8 cellular contexts compared by ENCODE assay signal in the genomic region with DNA sequence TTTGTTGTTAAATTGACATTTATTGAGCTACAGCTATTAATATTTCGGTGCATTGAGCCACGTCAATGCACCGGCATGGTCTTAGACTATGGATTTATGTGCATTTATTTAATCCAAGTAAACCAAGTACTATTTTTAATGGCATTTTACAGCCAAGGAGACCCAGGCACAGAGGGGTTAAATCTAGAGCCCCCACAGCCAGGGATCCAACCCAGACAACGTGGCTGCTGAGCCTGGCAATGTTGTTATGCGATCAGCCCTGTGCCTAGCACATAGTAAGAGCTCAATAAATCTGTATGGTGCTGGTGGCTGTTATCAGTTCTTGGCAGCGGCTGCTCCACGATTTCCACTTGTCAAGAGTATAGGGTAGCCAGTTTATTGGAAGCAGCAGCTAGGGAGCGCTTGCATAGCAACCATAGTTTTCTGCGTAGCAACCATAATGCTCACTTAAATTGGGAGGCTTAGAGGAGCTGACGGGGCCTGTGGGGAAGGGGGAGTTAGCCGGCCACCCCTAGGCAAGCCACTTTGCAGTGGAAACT. TPM values are rescaled to one million over a fixed set of nuclear protein-coding genes. Genes with fewer than 3 reads are reported as not detected.
DNase-seq lines count a peak whose midpoint lies in the region; ATAC-seq and TF ChIP-seq lines count a peak whose summit lies in the region.

No MANE protein-coding gene starts in this region.

- no peaks in the 10 kb centered on the region for H3K27me3 ChIP-seq in DND-41 (ENCODE audit: insufficient read depth, low read length, poor library complexity)
- H3K27me3 ChIP-seq in PC-3 (ENCODE audit: low read length), result no peaks in the 10 kb centered on the region
- H3K27me3 ChIP-seq in duodenal mucosa (ENCODE audit: control insufficient read depth in 1 of 2, insufficient read depth in 2 of 2, low read length in 2 of 2), result no peaks in the 10 kb centered on the region
- no peaks in the 10 kb centered on the region for H3K27me3 ChIP-seq in mucosa of rectum (ENCODE audit: control insufficient read depth in 2 of 2, insufficient read depth in 2 of 2, low read length in 2 of 2)

- peaks cover 39% of the 10 kb centered on the region for H4K20me1 ChIP-seq in DND-41 (ENCODE audit: insufficient read depth, low read length)
- H4K20me1 ChIP-seq in PC-3 (ENCODE audit: low read length), result peaks cover 40% of the 10 kb centered on the region

- H3K4me3 ChIP-seq in DND-41 (ENCODE audit: low read depth in 1 of 2, low read length in 2 of 2) (peak overlapping the region; percentile 36 to 78; a peak in 3 of 4 replicates), PC-3 (ENCODE audit: low read length) (peak overlapping the region; percentile 94), duodenal mucosa (ENCODE audit: low read depth in 1 of 2, low read length in 2 of 2) (peak overlapping the region; percentile 75 to 89), mucosa of rectum (ENCODE audit: low read length in 2 of 2) (peak overlapping the region; percentile 90 to 91)

- intact Hi-C loops in PC-3 (cut with micrococcal nuclease), result loop anchor here (1.0 to 10.0 kb wide), 2 partner anchors 13 to 506 kb away; no protein-coding TSS in a partner anchor

- H3K9me2 ChIP-seq in PC-3 (replicated peaks; ENCODE audit: low read length), result no peaks in the 10 kb centered on the region

- DNase-seq in DND-41, result no peak
- DNase-seq in PC-3, result peak; percentile 63
- DNase-seq in pons (ENCODE audit: low spot score), result no peak
- DNase-seq in NK-92 treated with Interleukin-12 subunit alpha and Interleukin-12 subunit beta, amount 100 ng/mL, for 24 hours (lab: John Stamatoyannopoulos, UW), result no peak

- no peaks in the 10 kb centered on the region for H3F3A ChIP-seq in PC-3 (ENCODE audit: low read length, unreplicated experiment)

- no peaks in the 10 kb centered on the region for H3K9me3 ChIP-seq in DND-41 (ENCODE audit: insufficient read depth, low read length, severe bottlenecking)
- H3K9me3 ChIP-seq in PC-3 (ENCODE audit: low read length), result no peaks in the 10 kb centered on the region
- H3K9me3 ChIP-seq in duodenal mucosa (ENCODE audit: control insufficient read depth in 1 of 2, low read length in 2 of 2), result no peaks in the 10 kb centered on the region
- H3K9me3 ChIP-seq in mucosa of rectum (ENCODE audit: control insufficient read depth in 2 of 2, low read length in 2 of 2), result no peaks in the 10 kb centered on the region

- H3K36me3 ChIP-seq in DND-41 (ENCODE audit: insufficient read depth, low read length), result peaks cover 31% of the 10 kb centered on the region
- peaks cover 16% of the 10 kb centered on the region for H3K36me3 ChIP-seq in PC-3 (ENCODE audit: low read depth, low read length)
- H3K36me3 ChIP-seq in duodenal mucosa (ENCODE audit: control insufficient read depth in 1 of 2, insufficient read depth in 2 of 2, low read length in 2 of 2), result no peaks in the 10 kb centered on the region
- H3K36me3 ChIP-seq in mucosa of rectum (ENCODE audit: control insufficient read depth in 2 of 2, insufficient read depth in 2 of 2, low read length in 2 of 2), result no peaks in the 10 kb centered on the region

- H3K27ac ChIP-seq in DND-41 (ENCODE audit: low read length), result peak overlapping the region; percentile 81
- peak overlapping the region; percentile 79 for H3K27ac ChIP-seq in PC-3 (ENCODE audit: low read length)
- H3K27ac ChIP-seq in duodenal mucosa (ENCODE audit: low read depth, low read length), result peak overlapping the region; percentile 61
- H3K27ac ChIP-seq in mucosa of rectum (ENCODE audit: low read depth in 2 of 2, low read length in 2 of 2), result peak overlapping the region; percentile 100

- H3K9ac ChIP-seq in DND-41 (ENCODE audit: low read depth, low read length) (peak overlapping the region; percentile 99), PC-3 (ENCODE audit: low read length) (peak overlapping the region; percentile 100), duodenal mucosa (ENCODE audit: low read depth in 1 of 2, low read length in 2 of 2) (peak overlapping the region; percentile 43 to 48), mucosa of rectum (ENCODE audit: low read depth in 1 of 2, low read length in 2 of 2) (peak overlapping the region; percentile 72 to 100)

- TF ChIP-seq CTCF in DND-41 (IDR thresholded peaks at IDR 0.05; ENCODE audit: borderline replicate concordance, extremely low read depth, low read length, poor library complexity, severe bottlenecking) (peak; percentile 37), PC-3 (conservative IDR thresholded peaks at IDR 0.05; ENCODE audit: low read depth, low read length) (no peak)

- peak overlapping the region; percentile 94 for H3K4me2 ChIP-seq in DND-41 (ENCODE audit: insufficient read depth, low read length)
- H3K4me2 ChIP-seq in PC-3 (ENCODE audit: low read length), result peak overlapping the region; percentile 82

- TSS peak; percentile 27 for BruUV-seq in PC-3 (replicated peaks; lab: Mats Ljungman, UMichigan)

- CTCF ChIA-PET in PC-3 (lab: Charles Lee), result interaction anchor here (0.5 to 1.1 kb wide), 2 partner anchors 19 to 22 kb away, joined by 5 to 9 read pairs; no protein-coding TSS in a partner anchor

- H2AFZ ChIP-seq in DND-41 (ENCODE audit: low read depth, low read length) (peak overlapping the region; percentile 95), PC-3 (ENCODE audit: low read length) (peak overlapping the region; percentile 91)

- peak; percentile 50 for ATAC-seq in DND-41 (ENCODE audit: insufficient read depth, low read depth)
- peak; percentile 30 for ATAC-seq in HG02852 (IDR thresholded peaks at IDR 0.05; ENCODE audit: unreplicated experiment)
- ATAC-seq in PC-3, result peak; percentile 54
- no peak for ATAC-seq in GM19467 (IDR thresholded peaks at IDR 0.05; ENCODE audit: unreplicated experiment)

- peaks cover 34% of the 10 kb centered on the region for H3K4me1 ChIP-seq in DND-41 (ENCODE audit: insufficient read depth, low read length)
- H3K4me1 ChIP-seq in PC-3 (ENCODE audit: insufficient read depth, low read length), result peaks cover 42% of the 10 kb centered on the region
- H3K4me1 ChIP-seq in duodenal mucosa (ENCODE audit: control insufficient read depth in 1 of 2, insufficient read depth in 2 of 2, low read length in 2 of 2), result peaks cover 17 to 22% of the 10 kb centered on the region in 2 donors
- peaks cover 13 to 22% of the 10 kb centered on the region in 2 donors for H3K4me1 ChIP-seq in mucosa of rectum (ENCODE audit: control insufficient read depth in 2 of 2, insufficient read depth in 2 of 2, low read length in 2 of 2)

- peaks cover 47% of the 10 kb centered on the region for H3K79me2 ChIP-seq in DND-41 (ENCODE audit: insufficient read depth, low read length)
- peaks cover 45% of the 10 kb centered on the region for H3K79me2 ChIP-seq in PC-3 (ENCODE audit: low read length)

- POLR2A ChIA-PET in PC-3 (lab: Charles Lee; ENCODE audit: unreplicated experiment), result interaction anchor here (0.5 to 0.6 kb wide), 2 partner anchors 12 to 1304 kb away, joined by 3 to 6 read pairs; no protein-coding TSS in a partner anchor

RNA-seq across cellular contexts. Expression of a gene that starts 0.5 kb away (rescaled TPM):
- total RNA-seq in PC-3 (2014; rRNA removed), result 38.4 and 59.0 TPM in 2 replicates

Comparison
In these comparisons a context has a peak if more than half of its experiments do, and no peak if none do; other contexts are left out.
1. H3K9ac ChIP-seq: peak in every context shown above with its lines; median percentile 100 in PC-3; 99 in DND-41; 86 in mucosa of rectum; 46 in duodenal mucosa.